25 cellular contexts compared by ENCODE assay signal in the genomic region with DNA sequence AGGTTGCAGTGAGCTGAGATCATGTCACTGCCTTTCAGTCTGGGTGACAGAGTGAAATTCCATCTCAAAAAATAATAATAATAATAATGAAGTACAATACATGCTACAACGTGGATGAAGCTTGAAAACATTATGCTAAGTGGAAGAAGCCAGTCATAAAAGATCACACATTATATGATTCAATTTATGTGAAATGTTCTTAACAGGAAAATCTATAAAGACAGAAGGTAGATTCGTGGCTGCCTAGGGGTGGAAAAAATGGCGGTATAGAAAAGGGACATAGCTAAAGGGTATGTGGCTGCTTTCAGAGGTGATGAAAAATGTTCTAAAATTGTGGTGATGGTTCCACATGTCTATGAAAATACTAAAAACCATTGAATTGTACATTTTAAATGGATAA. TPM values are rescaled to one million over a fixed set of nuclear protein-coding genes. Genes with fewer than 3 reads are reported as not detected.
A peak's percentile ranks its signal among the peaks of the same experiment; 100 is the strongest.
DNase-seq lines count a peak whose midpoint lies in the region; ATAC-seq and TF ChIP-seq lines count a peak whose summit lies in the region.
"Had no signal": no experiment of that assay in that cellular context is flagged by ENCODE, and none has a peak within 500 bp of the region (broad histone marks: within the 10 kb centered on the region; RNA-seq: fewer than 3 reads in every experiment).

No MANE protein-coding gene starts in this region.

- no peaks in the 10 kb centered on the region for H3K9me3 Mint-ChIP-seq in activated naive CD4-positive, alpha-beta T cell treated with anti-CD3 and anti-CD28 coated beads, Interleukin-2, amount 50 U/mL, for 24 hours
- peaks cover 1% of the 10 kb centered on the region for H3K9me3 Mint-ChIP-seq in activated naive CD4-positive, alpha-beta T cell treated with anti-CD3 and anti-CD28 coated beads, Interleukin-2, amount 10 ng/mL, durations not matched to agents 7 days and 5 days
- H3K9me3 Mint-ChIP-seq in activated naive CD8-positive, alpha-beta T cell treated with anti-CD3 and anti-CD28 coated beads for 36 hours: peaks cover 1% of the 10 kb centered on the region
- no peaks in the 10 kb centered on the region for H3K9me3 Mint-ChIP-seq in stimulated activated effector memory CD8-positive, alpha-beta T cell treated with anti-CD3 and anti-CD28 coated beads, Interleukin-12 subunit alpha, Interleukin-12 subunit beta, amount 100 ng/mL, for 72 hours
- peaks cover 5% of the 10 kb centered on the region for H3K9me3 Mint-ChIP-seq in mesothelial cell of epicardium
- H3K9me3 Mint-ChIP-seq: T-cell had no signal

- TF ChIP-seq CTCF in RWPE2 (IDR thresholded peaks at IDR 0.05; ENCODE audit: poor library complexity, severe bottlenecking): no peak
- no peak for TF ChIP-seq CTCF in mesothelial cell of epicardium (IDR thresholded peaks at IDR 0.05; ENCODE audit: unreplicated experiment)

- H3K4me3 Mint-ChIP-seq in activated naive CD4-positive, alpha-beta T cell treated with anti-CD3 and anti-CD28 coated beads, Interleukin-2, amount 50 U/mL, for 24 hours: peak overlapping the region; percentile 1
- H3K4me3 Mint-ChIP-seq in activated naive CD4-positive, alpha-beta T cell treated with anti-CD3 and anti-CD28 coated beads, Interleukin-2, amount 10 ng/mL, durations not matched to agents 7 days and 5 days: no peak overlapping the region
- H3K4me3 Mint-ChIP-seq in activated naive CD8-positive, alpha-beta T cell treated with anti-CD3 and anti-CD28 coated beads for 36 hours: peak overlapping the region; percentile 18
- peak overlapping the region; percentile 14 for H3K4me3 Mint-ChIP-seq in stimulated activated effector memory CD8-positive, alpha-beta T cell treated with anti-CD3 and anti-CD28 coated beads, Interleukin-12 subunit alpha, Interleukin-12 subunit beta, amount 100 ng/mL, for 72 hours
- H3K4me3 Mint-ChIP-seq in mesothelial cell of epicardium: no peak overlapping the region
- H3K4me3 Mint-ChIP-seq: T-cell had no signal

- no peak overlapping the region for H3K4me3 ChIP-seq in RWPE2 (ENCODE audit: severe bottlenecking)
- H3K4me3 ChIP-seq: body of pancreas, GM12878, heart left ventricle, lung, prostate gland, sigmoid colon, SJCRH30, thoracic aorta, vagina had no signal

- no peak for DNase-seq in activated naive CD4-positive, alpha-beta T cell treated with anti-CD3 and anti-CD28 coated beads, Interleukin-2, amount 10 ng/mL, durations not matched to agents 7 days and 5 days
- DNase-seq in RWPE2 (ENCODE audit: low spot score) (no peak), hepatic stellate cell (ENCODE audit: low spot score) (no peak), mesothelial cell of epicardium (ENCODE audit: low spot score in 2 of 2, unreplicated experiment in 2 of 2) (no peak)
- DNase-seq in activated naive CD8-positive, alpha-beta T cell treated with anti-CD3 and anti-CD28 coated beads for 36 hours: peak; percentile 6
- DNase-seq in stimulated activated effector memory CD8-positive, alpha-beta T cell treated with anti-CD3 and anti-CD28 coated beads, Interleukin-12 subunit alpha, Interleukin-12 subunit beta, amount 100 ng/mL, for 72 hours (ENCODE audit: low spot score in 2 of 2): no peak
- DNase-seq: body of pancreas, Calu3, cerebellar nuclear complex, H7, heart left ventricle, NCI-H1048, NCI-H187, NCI-H69, sigmoid colon, SJCRH30, T-cell had no signal

- H3K4me1 ChIP-seq in RWPE2 (ENCODE audit: insufficient read depth, poor library complexity, severe bottlenecking): peaks cover 15% of the 10 kb centered on the region
- H3K4me1 ChIP-seq: body of pancreas, heart left ventricle, prostate gland, SJCRH30, vagina had no signal

- H3K4me1 Mint-ChIP-seq in activated naive CD4-positive, alpha-beta T cell treated with anti-CD3 and anti-CD28 coated beads, Interleukin-2, amount 50 U/mL, for 24 hours: peaks cover 47% of the 10 kb centered on the region
- peaks cover 4% of the 10 kb centered on the region for H3K4me1 Mint-ChIP-seq in activated naive CD4-positive, alpha-beta T cell treated with anti-CD3 and anti-CD28 coated beads, Interleukin-2, amount 10 ng/mL, durations not matched to agents 7 days and 5 days
- H3K4me1 Mint-ChIP-seq in activated naive CD8-positive, alpha-beta T cell treated with anti-CD3 and anti-CD28 coated beads for 36 hours: peaks cover 37% of the 10 kb centered on the region
- H3K4me1 Mint-ChIP-seq in stimulated activated effector memory CD8-positive, alpha-beta T cell treated with anti-CD3 and anti-CD28 coated beads, Interleukin-12 subunit alpha, Interleukin-12 subunit beta, amount 100 ng/mL, for 72 hours: peaks cover 19% of the 10 kb centered on the region
- peaks cover 12% of the 10 kb centered on the region for H3K4me1 Mint-ChIP-seq in mesothelial cell of epicardium

- H3K36me3 Mint-ChIP-seq in activated naive CD4-positive, alpha-beta T cell treated with anti-CD3 and anti-CD28 coated beads, Interleukin-2, amount 50 U/mL, for 24 hours: peaks cover 23% of the 10 kb centered on the region
- peaks cover 41% of the 10 kb centered on the region for H3K36me3 Mint-ChIP-seq in activated naive CD4-positive, alpha-beta T cell treated with anti-CD3 and anti-CD28 coated beads, Interleukin-2, amount 10 ng/mL, durations not matched to agents 7 days and 5 days
- peaks cover 48% of the 10 kb centered on the region for H3K36me3 Mint-ChIP-seq in activated naive CD8-positive, alpha-beta T cell treated with anti-CD3 and anti-CD28 coated beads for 36 hours
- no peaks in the 10 kb centered on the region for H3K36me3 Mint-ChIP-seq in stimulated activated effector memory CD8-positive, alpha-beta T cell treated with anti-CD3 and anti-CD28 coated beads, Interleukin-12 subunit alpha, Interleukin-12 subunit beta, amount 100 ng/mL, for 72 hours
- no peaks in the 10 kb centered on the region for H3K36me3 Mint-ChIP-seq in mesothelial cell of epicardium

- no peaks in the 10 kb centered on the region for H3K9me3 ChIP-seq in RWPE2 (ENCODE audit: severe bottlenecking)
- H3K9me3 ChIP-seq: body of pancreas, heart left ventricle, prostate gland, sigmoid colon, SJCRH30, thoracic aorta, vagina had no signal

- H3K27ac Mint-ChIP-seq in activated naive CD4-positive, alpha-beta T cell treated with anti-CD3 and anti-CD28 coated beads, Interleukin-2, amount 50 U/mL, for 24 hours: peak overlapping the region; percentile 94
- no peak overlapping the region for H3K27ac Mint-ChIP-seq in activated naive CD4-positive, alpha-beta T cell treated with anti-CD3 and anti-CD28 coated beads, Interleukin-2, amount 10 ng/mL, durations not matched to agents 7 days and 5 days
- H3K27ac Mint-ChIP-seq in activated naive CD8-positive, alpha-beta T cell treated with anti-CD3 and anti-CD28 coated beads for 36 hours: peak overlapping the region; percentile 86
- H3K27ac Mint-ChIP-seq in stimulated activated effector memory CD8-positive, alpha-beta T cell treated with anti-CD3 and anti-CD28 coated beads, Interleukin-12 subunit alpha, Interleukin-12 subunit beta, amount 100 ng/mL, for 72 hours: peak overlapping the region; percentile 86
- H3K27ac Mint-ChIP-seq in mesothelial cell of epicardium: no peak overlapping the region
- H3K27ac Mint-ChIP-seq: T-cell had no signal

- H3K27me3 Mint-ChIP-seq in activated naive CD4-positive, alpha-beta T cell treated with anti-CD3 and anti-CD28 coated beads, Interleukin-2, amount 50 U/mL, for 24 hours: no peaks in the 10 kb centered on the region
- H3K27me3 Mint-ChIP-seq in activated naive CD4-positive, alpha-beta T cell treated with anti-CD3 and anti-CD28 coated beads, Interleukin-2, amount 10 ng/mL, durations not matched to agents 7 days and 5 days: no peaks in the 10 kb centered on the region
- H3K27me3 Mint-ChIP-seq in activated naive CD8-positive, alpha-beta T cell treated with anti-CD3 and anti-CD28 coated beads for 36 hours: no peaks in the 10 kb centered on the region
- no peaks in the 10 kb centered on the region for H3K27me3 Mint-ChIP-seq in mesothelial cell of epicardium (ENCODE audit: low read depth)
- H3K27me3 Mint-ChIP-seq: T-cell had no signal

- peaks cover 2% of the 10 kb centered on the region; the same call in 1 of the 2 replicates for H3K36me3 ChIP-seq in RWPE2 (ENCODE audit: low read depth)
- H3K36me3 ChIP-seq: heart left ventricle, prostate gland, sigmoid colon, SJCRH30, thoracic aorta, vagina had no signal

- H3K27me3 ChIP-seq in RWPE2 (ENCODE audit: insufficient read depth, poor library complexity, severe bottlenecking): no peaks in the 10 kb centered on the region
- H3K27me3 ChIP-seq: body of pancreas, heart left ventricle, sigmoid colon, SJCRH30, vagina had no signal

- no peak for ATAC-seq in RWPE2 (ENCODE audit: low read depth)
- peak; percentile 91 for ATAC-seq in stimulated activated effector memory CD8-positive, alpha-beta T cell treated with anti-CD3 and anti-CD28 coated beads, Interleukin-12 subunit alpha, Interleukin-12 subunit beta, amount 100 ng/mL, for 72 hours
- ATAC-seq: body of pancreas, GM12878, heart left ventricle, T-cell had no signal

- H3K27ac ChIP-seq in RWPE2 (ENCODE audit: poor library complexity, severe bottlenecking): peak overlapping the region; percentile 38
- H3K27ac ChIP-seq: body of pancreas, C4-2B, heart left ventricle, HL-60, prostate gland, sigmoid colon, SJCRH30, vagina had no signal

- CTCF ChIA-PET in activated naive CD4-positive, alpha-beta T cell treated with anti-CD3 and anti-CD28 coated beads, Interleukin-2, amount 10 ng/mL, durations not matched to agents 7 days and 5 days (lab: Charles Lee): interaction anchor here (0.8 kb wide), 1 partner anchor 283 kb away, joined by 4 read pairs; no protein-coding TSS in a partner anchor

RNA-seq across cellular contexts. Expression of gene AMIGO2, which starts 41.0 kb away (rescaled TPM):
- 10 to 100 TPM; 19.0 to 20.6 TPM for total RNA-seq in activated naive CD8-positive, alpha-beta T cell treated with anti-CD3 and anti-CD28 coated beads for 36 hours
- total RNA-seq in mesothelial cell of epicardium: 7.5 to 8.5 TPM (median 7.9 TPM) in 3 replicates

RNA-seq across cellular contexts. Expression of gene PCED1B, which starts 41.3 kb away (rescaled TPM):
- total RNA-seq in activated naive CD8-positive, alpha-beta T cell treated with anti-CD3 and anti-CD28 coated beads for 36 hours: 100 to 1,000 TPM; 117 TPM
- total RNA-seq in mesothelial cell of epicardium: 2.8 to 4.8 TPM (median 3.1 TPM) in 3 replicates
- total RNA-seq: SJCRH30 had no signal

Comparison
In these comparisons a context has a peak if more than half of its experiments do, and no peak if none do; other contexts are left out.
1. H3K27ac Mint-ChIP-seq: peak in activated naive CD4-positive, alpha-beta T cell treated with anti-CD3 and anti-CD28 coated beads, Interleukin-2, amount 50 U/mL, for 24 hours (single experiment), activated naive CD8-positive, alpha-beta T cell treated with anti-CD3 and anti-CD28 coated beads for 36 hours (single experiment) and stimulated activated effector memory CD8-positive, alpha-beta T cell treated with anti-CD3 and anti-CD28 coated beads, Interleukin-12 subunit alpha, Interleukin-12 subunit beta, amount 100 ng/mL, for 72 hours (single experiment); none in activated naive CD4-positive, alpha-beta T cell treated with anti-CD3 and anti-CD28 coated beads, Interleukin-2, amount 10 ng/mL, durations not matched to agents 7 days and 5 days (single experiment) and mesothelial cell of epicardium (single experiment).
2. H3K4me3 Mint-ChIP-seq: peak in activated naive CD4-positive, alpha-beta T cell treated with anti-CD3 and anti-CD28 coated beads, Interleukin-2, amount 50 U/mL, for 24 hours (single experiment), activated naive CD8-positive, alpha-beta T cell treated with anti-CD3 and anti-CD28 coated beads for 36 hours (single experiment) and stimulated activated effector memory CD8-positive, alpha-beta T cell treated with anti-CD3 and anti-CD28 coated beads, Interleukin-12 subunit alpha, Interleukin-12 subunit beta, amount 100 ng/mL, for 72 hours (single experiment); none in activated naive CD4-positive, alpha-beta T cell treated with anti-CD3 and anti-CD28 coated beads, Interleukin-2, amount 10 ng/mL, durations not matched to agents 7 days and 5 days (single experiment) and mesothelial cell of epicardium (single experiment).
3. RNA of gene PCED1B, which starts 41.3 kb away (total RNA-seq): 117 TPM in activated naive CD8-positive, alpha-beta T cell treated with anti-CD3 and anti-CD28 coated beads for 36 hours; 2.8 to 4.8 TPM in mesothelial cell of epicardium; every median in the first group is over 10 times any median in the second.